1 cellular context compared by ENCODE assay signal in genomic region chr1:41780322-41780721, GRCh38.
A peak's percentile ranks its signal among the peaks of the same experiment; 100 is the strongest.
TF ChIP-seq lines count a peak whose summit lies in the region.

No MANE protein-coding gene starts in this region.

TF ChIP-seq in HEK293, 187 proteins besides CTCF, POLR2A, EP300 and RAD21 (continued from another document):
- TF ChIP-seq, protein P1, sequence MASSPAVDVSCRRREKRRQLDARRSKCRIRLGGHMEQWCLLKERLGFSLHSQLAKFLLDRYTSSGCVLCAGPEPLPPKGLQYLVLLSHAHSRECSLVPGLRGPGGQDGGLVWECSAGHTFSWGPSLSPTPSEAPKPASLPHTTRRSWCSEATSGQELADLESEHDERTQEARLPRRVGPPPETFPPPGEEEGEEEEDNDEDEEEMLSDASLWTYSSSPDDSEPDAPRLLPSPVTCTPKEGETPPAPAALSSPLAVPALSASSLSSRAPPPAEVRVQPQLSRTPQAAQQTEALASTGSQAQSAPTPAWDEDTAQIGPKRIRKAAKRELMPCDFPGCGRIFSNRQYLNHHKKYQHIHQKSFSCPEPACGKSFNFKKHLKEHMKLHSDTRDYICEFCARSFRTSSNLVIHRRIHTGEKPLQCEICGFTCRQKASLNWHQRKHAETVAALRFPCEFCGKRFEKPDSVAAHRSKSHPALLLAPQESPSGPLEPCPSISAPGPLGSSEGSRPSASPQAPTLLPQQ (tag by site-specific recombination; IDR thresholded peaks at IDR 0.05), result peak; percentile 94
- TF ChIP-seq ZNF335 (tag by site-specific recombination; conservative IDR thresholded peaks at IDR 0.05), result no peak
- no peak for TF ChIP-seq MYNN (tag by site-specific recombination; IDR thresholded peaks at IDR 0.05; ENCODE audit: borderline replicate concordance)
- TF ChIP-seq ZNF184 (tag by site-specific recombination; IDR thresholded peaks at IDR 0.05), result no peak
- TF ChIP-seq, protein P2, sequence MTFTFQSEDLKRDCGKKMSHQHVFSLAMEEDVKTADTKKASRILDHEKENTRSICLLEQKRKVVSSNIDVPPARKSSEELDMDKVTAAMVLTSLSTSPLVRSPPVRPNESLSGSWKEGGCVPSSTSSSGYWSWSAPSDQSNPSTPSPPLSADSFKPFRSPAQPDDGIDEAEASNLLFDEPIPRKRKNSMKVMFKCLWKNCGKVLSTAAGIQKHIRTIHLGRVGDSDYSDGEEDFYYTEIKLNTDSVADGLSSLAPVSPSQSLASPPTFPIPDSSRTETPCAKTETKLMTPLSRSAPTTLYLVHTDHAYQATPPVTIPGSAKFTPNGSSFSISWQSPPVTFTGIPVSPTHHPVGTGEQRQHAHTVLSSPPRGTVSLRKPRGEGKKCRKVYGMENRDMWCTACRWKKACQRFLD (tag by site-specific recombination; IDR thresholded peaks at IDR 0.05), result no peak
- no peak for TF ChIP-seq ZNF645 (tag by site-specific recombination; IDR thresholded peaks at IDR 0.05)
- TF ChIP-seq, protein P3, sequence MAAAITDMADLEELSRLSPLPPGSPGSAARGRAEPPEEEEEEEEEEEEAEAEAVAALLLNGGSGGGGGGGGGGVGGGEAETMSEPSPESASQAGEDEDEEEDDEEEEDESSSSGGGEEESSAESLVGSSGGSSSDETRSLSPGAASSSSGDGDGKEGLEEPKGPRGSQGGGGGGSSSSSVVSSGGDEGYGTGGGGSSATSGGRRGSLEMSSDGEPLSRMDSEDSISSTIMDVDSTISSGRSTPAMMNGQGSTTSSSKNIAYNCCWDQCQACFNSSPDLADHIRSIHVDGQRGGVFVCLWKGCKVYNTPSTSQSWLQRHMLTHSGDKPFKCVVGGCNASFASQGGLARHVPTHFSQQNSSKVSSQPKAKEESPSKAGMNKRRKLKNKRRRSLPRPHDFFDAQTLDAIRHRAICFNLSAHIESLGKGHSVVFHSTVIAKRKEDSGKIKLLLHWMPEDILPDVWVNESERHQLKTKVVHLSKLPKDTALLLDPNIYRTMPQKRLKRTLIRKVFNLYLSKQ (tag by site-specific recombination; IDR thresholded peaks at IDR 0.05; ENCODE audit: borderline replicate concordance), result no peak
- TF ChIP-seq, protein P4, sequence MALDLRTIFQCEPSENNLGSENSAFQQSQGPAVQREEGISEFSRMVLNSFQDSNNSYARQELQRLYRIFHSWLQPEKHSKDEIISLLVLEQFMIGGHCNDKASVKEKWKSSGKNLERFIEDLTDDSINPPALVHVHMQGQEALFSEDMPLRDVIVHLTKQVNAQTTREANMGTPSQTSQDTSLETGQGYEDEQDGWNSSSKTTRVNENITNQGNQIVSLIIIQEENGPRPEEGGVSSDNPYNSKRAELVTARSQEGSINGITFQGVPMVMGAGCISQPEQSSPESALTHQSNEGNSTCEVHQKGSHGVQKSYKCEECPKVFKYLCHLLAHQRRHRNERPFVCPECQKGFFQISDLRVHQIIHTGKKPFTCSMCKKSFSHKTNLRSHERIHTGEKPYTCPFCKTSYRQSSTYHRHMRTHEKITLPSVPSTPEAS (tag by site-specific recombination; IDR thresholded peaks at IDR 0.05), result no peak
- TF ChIP-seq ZFP69B (tag by site-specific recombination; IDR thresholded peaks at IDR 0.05), result peak; percentile 88
